ENCODE assay signal across 32 cellular contexts in the genomic region with DNA sequence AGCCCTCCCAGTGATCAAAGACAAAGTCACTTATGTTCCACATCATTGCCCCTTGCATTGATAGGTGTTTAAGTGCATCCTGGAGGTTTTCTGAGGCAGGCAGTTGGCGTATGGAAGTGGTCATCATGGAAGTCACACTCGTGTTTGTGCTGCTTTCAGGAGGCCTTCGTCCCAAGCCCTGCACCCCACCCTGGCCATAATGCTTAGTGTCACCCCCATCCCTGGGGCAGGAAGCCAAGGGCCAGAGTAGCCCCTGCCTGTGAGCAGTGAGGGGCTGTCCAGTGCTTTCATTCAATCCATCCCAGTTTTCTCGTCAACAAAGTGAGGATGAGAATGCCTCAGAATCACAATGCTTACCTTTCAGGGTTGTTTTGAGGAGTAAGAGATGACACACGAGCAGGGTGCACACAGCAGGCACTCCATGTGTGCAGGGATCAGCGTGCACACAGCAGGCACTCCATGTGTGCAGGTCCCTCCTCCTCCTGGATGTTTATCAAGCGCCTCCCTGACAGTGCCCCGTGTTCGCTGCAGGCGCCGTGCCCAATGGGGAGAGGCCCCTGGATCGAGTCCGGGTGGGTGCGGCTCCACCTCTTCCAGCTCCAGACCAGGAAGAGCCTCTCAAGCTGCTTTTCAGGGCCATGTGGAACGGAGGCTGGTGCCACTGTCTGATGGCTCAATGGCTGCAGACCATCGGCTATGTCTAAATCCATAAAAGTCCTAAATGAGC. TPM values are rescaled to one million over a fixed set of nuclear protein-coding genes. Genes with fewer than 3 reads are reported as not detected.
A peak's percentile ranks its signal among the peaks of the same experiment; 100 is the strongest.
DNase-seq lines count a peak whose midpoint lies in the region; ATAC-seq, FAIRE-seq and TF ChIP-seq lines count a peak whose summit lies in the region.
"Had no signal": no experiment of that assay in that cellular context is flagged by ENCODE, and none has a peak within 500 bp of the region (broad histone marks: within the 10 kb centered on the region; RNA-seq: fewer than 3 reads in every experiment).

No MANE protein-coding gene starts in this region.

- intact Hi-C loops in mucosa of descending colon (cut with DNase I, micrococcal nuclease), result no loop called here

- H3K4me3 ChIP-seq in SK-N-SH (ENCODE audit: low read depth in 2 of 2, low read length in 1 of 2) (no peak overlapping the region), mucosa of descending colon (no peak overlapping the region)
- H3K4me3 ChIP-seq: A549, ascending aorta, esophagus squamous epithelium, heart right ventricle, lower lobe of right lung, skin epidermis, testis had no signal

- no peaks in the 10 kb centered on the region for H3K36me3 ChIP-seq in SK-N-SH (replicated peaks in 1 of 2; ENCODE audit: control insufficient read depth in 1 of 2, insufficient read depth in 2 of 2, low read length in 1 of 2)
- no peaks in the 10 kb centered on the region for H3K36me3 ChIP-seq in mucosa of descending colon (ENCODE audit: low read depth)
- H3K36me3 ChIP-seq: ascending aorta, esophagus squamous epithelium, heart right ventricle, lower lobe of right lung had no signal

- H3K27ac ChIP-seq in SK-N-SH (ENCODE audit: low read depth in 2 of 2, low read length in 1 of 2) (no peak overlapping the region), caudate nucleus (ENCODE audit: low read depth, low read length) (peak overlapping the region; percentile 46)
- H3K27ac ChIP-seq: A549, ascending aorta, esophagus squamous epithelium, heart right ventricle, lower lobe of right lung, testis had no signal

- no peak overlapping the region for H3K4me2 ChIP-seq in SK-N-SH
- H3K4me2 ChIP-seq: A549 had no signal

- H3K9me2 ChIP-seq in SK-N-SH, result no peaks in the 10 kb centered on the region

- ATAC-seq in SK-N-SH treated with all-trans-retinoic acid at 6 μM for 48 hours (no peak), mucosa of descending colon (peak; percentile 69), HG02759 (IDR thresholded peaks at IDR 0.05; ENCODE audit: unreplicated experiment) (no peak)
- ATAC-seq: activated CD4-positive, CD25-positive, alpha-beta regulatory T cell treated with anti-CD3 and anti-CD28 coated beads, Interleukin-2, amount 50 U/mL, for 24 hours; naive thymus-derived CD4-positive, alpha-beta T cell had no signal

- H3K79me2 ChIP-seq in SK-N-SH (ENCODE audit: insufficient read depth), result no peaks in the 10 kb centered on the region

- no peak overlapping the region for H2AFZ ChIP-seq in SK-N-SH (ENCODE audit: low read depth)

- no peak for TF ChIP-seq RAD21 in SK-N-SH (IDR thresholded peaks at IDR 0.05; ENCODE audit: low read length)

- POLR2A ChIA-PET in SK-N-SH (lab: Yijun Ruan, JAX), result interaction anchor here (0.6 kb wide), 1 partner anchor 139 kb away, joined by 3 read pairs; no protein-coding TSS in a partner anchor

- TF ChIP-seq EP300 in SK-N-SH (IDR thresholded peaks at IDR 0.05; ENCODE audit: borderline replicate concordance in 1 of 2, low read depth in 1 of 2, low read length in 1 of 2), result no peak

- peak; percentile 23 for FAIRE-seq in urothelium cell line (lab: Jason Lieb, UNC)
- FAIRE-seq: A549, endometrium, GM19239, H1 had no signal

- no peaks in the 10 kb centered on the region for H3K27me3 ChIP-seq in SK-N-SH (ENCODE audit: insufficient read depth)
- H3K27me3 ChIP-seq: ascending aorta, testis had no signal

- DNase-seq in SK-N-SH (peak; percentile 12), caudate nucleus (lab: John Stamatoyannopoulos, UW) (no peak), mucosa of descending colon (peak in 1 of 3 donors; percentile 65), urothelium cell line (ENCODE audit: low spot score) (no peak), SIG-M5 treated with dmso at 0.1 percent for 504 hours (lab: John Stamatoyannopoulos, UW; ENCODE audit: unreplicated experiment) (no peak), NOMO-1 treated with dmso at 0.1 percent for 144 hours (lab: John Stamatoyannopoulos, UW; ENCODE audit: unreplicated experiment) (no peak)
- DNase-seq: activated CD4-positive, alpha-beta T cell treated with anti-CD3 and anti-CD28 coated beads, Interleukin-2, amount 50 U/mL, for 48 hours; activated gamma-delta T cell treated with Interleukin-2 at 50 U/mL for 16 hours; activated naive CD8-positive, alpha-beta T cell treated with anti-CD3 and anti-CD28 coated beads, Interleukin-2, amount 10 ng/mL, durations not matched to agents 7 days and 5 days; activated T-cell treated with anti-CD3 and anti-CD28 coated beads, Interleukin-2, amount 50 U/mL, for 48 hours; dermis blood vessel endothelial cell; esophagus squamous epithelium; foreskin melanocyte; heart right ventricle; Karpas-422; lower lobe of right lung; midbrain; naive thymus-derived CD4-positive, alpha-beta T cell; NCI-H1417 treated with DMSO at 0.1 percent for 48 hours; NCI-H2081 treated with DMSO at 0.1 percent for 48 hours; stimulated activated CD4-positive, alpha-beta T cell treated with anti-CD3 and anti-CD28 coated beads, Interleukin-1b, Interleukin-23, amount 100 ng/mL, for 48 hours; stimulated activated naive CD4-positive, alpha-beta T cell treated with Interleukin-2 at 50 U/mL for 16 hours; testis had no signal

- WGBS in SK-N-SH (ENCODE audit: low lambda C conversion rate), result 74% methylated on average over 10 of the region's 16 CpGs

- H3K9ac ChIP-seq in SK-N-SH, result no peak overlapping the region

- TF ChIP-seq CTCF in SK-N-SH (IDR thresholded peaks at IDR 0.05) (no peak), mucosa of descending colon (IDR thresholded peaks at IDR 0.05) (no peak)

- H3F3A ChIP-seq in SK-N-SH (replicated peaks; ENCODE audit: insufficient read depth), result no peaks in the 10 kb centered on the region

- H3K4me1 ChIP-seq in SK-N-SH (ENCODE audit: control insufficient read depth in 1 of 2, insufficient read depth in 2 of 2, low read depth in 1 of 2, low read length in 1 of 2), result peaks cover 0 to 5% of the 10 kb centered on the region in 2 experiments; a peak in 2 of 4 replicates
- H3K4me1 ChIP-seq in mucosa of descending colon (ENCODE audit: low read depth), result no peaks in the 10 kb centered on the region
- H3K4me1 ChIP-seq: ascending aorta had no signal

- CTCF ChIA-PET in SK-N-SH (lab: Yijun Ruan, JAX), result interaction anchor here (0.9 to 2.2 kb wide), 5 partner anchors 14 to 168 kb away, joined by 3 to 10 read pairs (median 4); no protein-coding TSS in a partner anchor

- H3K9me3 ChIP-seq in SK-N-SH, result no peaks in the 10 kb centered on the region
- H3K9me3 ChIP-seq in mucosa of descending colon, result no peaks in the 10 kb centered on the region
- H3K9me3 ChIP-seq: A549, ascending aorta, esophagus squamous epithelium, heart right ventricle, lower lobe of right lung, testis had no signal

- H4K20me1 ChIP-seq in SK-N-SH (ENCODE audit: insufficient read depth), result no peaks in the 10 kb centered on the region

TF ChIP-seq in SK-N-SH, 30 proteins besides CTCF, POLR2A, EP300 and RAD21:
- TF ChIP-seq TAF1 (IDR thresholded peaks at IDR 0.05; ENCODE audit: borderline replicate concordance, low read depth, low read length), result no peak
- TF ChIP-seq, protein P1, sequence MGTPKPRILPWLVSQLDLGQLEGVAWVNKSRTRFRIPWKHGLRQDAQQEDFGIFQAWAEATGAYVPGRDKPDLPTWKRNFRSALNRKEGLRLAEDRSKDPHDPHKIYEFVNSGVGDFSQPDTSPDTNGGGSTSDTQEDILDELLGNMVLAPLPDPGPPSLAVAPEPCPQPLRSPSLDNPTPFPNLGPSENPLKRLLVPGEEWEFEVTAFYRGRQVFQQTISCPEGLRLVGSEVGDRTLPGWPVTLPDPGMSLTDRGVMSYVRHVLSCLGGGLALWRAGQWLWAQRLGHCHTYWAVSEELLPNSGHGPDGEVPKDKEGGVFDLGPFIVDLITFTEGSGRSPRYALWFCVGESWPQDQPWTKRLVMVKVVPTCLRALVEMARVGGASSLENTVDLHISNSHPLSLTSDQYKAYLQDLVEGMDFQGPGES (IDR thresholded peaks at IDR 0.05; ENCODE audit: low read depth, low read length), result no peak
- TF ChIP-seq NRF1 (IDR thresholded peaks at IDR 0.05; ENCODE audit: low read depth, low read length), result no peak
- TF ChIP-seq MXI1 (IDR thresholded peaks at IDR 0.05; ENCODE audit: low read depth, low read length), result no peak

TF ChIP-seq in SK-N-SH treated with all-trans-retinoic acid at 6 μM for 48 hours, 23 proteins besides CTCF, POLR2A, EP300 and RAD21 (continues in another document):
- TF ChIP-seq, protein P2, sequence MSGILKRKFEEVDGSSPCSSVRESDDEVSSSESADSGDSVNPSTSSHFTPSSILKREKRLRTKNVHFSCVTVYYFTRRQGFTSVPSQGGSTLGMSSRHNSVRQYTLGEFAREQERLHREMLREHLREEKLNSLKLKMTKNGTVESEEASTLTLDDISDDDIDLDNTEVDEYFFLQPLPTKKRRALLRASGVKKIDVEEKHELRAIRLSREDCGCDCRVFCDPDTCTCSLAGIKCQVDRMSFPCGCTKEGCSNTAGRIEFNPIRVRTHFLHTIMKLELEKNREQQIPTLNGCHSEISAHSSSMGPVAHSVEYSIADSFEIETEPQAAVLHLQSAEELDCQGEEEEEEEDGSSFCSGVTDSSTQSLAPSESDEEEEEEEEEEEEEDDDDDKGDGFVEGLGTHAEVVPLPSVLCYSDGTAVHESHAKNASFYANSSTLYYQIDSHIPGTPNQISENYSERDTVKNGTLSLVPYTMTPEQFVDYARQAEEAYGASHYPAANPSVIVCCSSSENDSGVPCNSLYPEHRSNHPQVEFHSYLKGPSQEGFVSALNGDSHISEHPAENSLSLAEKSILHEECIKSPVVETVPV (CRISPR knock-in tag; IDR thresholded peaks at IDR 0.05), result no peak
- TF ChIP-seq ZNF565 (CRISPR knock-in tag; conservative IDR thresholded peaks at IDR 0.05; ENCODE audit: low read depth), result no peak
- no peak for TF ChIP-seq OSR1 (CRISPR knock-in tag; IDR thresholded peaks at IDR 0.05)
- TF ChIP-seq ESRRG (CRISPR knock-in tag; IDR thresholded peaks at IDR 0.05), result no peak
- TF ChIP-seq GLIS3 (CRISPR knock-in tag; IDR thresholded peaks at IDR 0.05), result no peak
- TF ChIP-seq ZNF8 (CRISPR knock-in tag; IDR thresholded peaks at IDR 0.05), result no peak
- TF ChIP-seq ZFP30 (CRISPR knock-in tag; IDR thresholded peaks at IDR 0.05), result no peak

RNA-seq across cellular contexts. Expression of a gene that starts 35.7 kb away (rescaled TPM):
- 12.0 and 22.7 TPM in 2 replicates for polyA plus RNA-seq in SK-N-SH (2012; rRNA removed)
- polyA plus RNA-seq in SK-N-SH (2012; cell fraction: cytosol; rRNA removed), result 12.0 and 14.8 TPM in 2 replicates
- 46.0 and 48.9 TPM in 2 replicates for polyA plus RNA-seq in SK-N-SH (2012; cell fraction: nucleus; rRNA removed)
- 10 to 100 TPM; 15.9 to 16.3 (median 16.3) TPM for total RNA-seq in mucosa of descending colon

RNA-seq across cellular contexts. Expression of a gene that starts 40.0 kb away (rescaled TPM):
- 35.3 and 40.0 TPM in 2 replicates for polyA plus RNA-seq in SK-N-SH (2012; rRNA removed)
- polyA plus RNA-seq in SK-N-SH (2012; cell fraction: cytosol; rRNA removed), result 23.8 and 31.4 TPM in 2 replicates
- polyA plus RNA-seq in SK-N-SH (2012; cell fraction: nucleus; rRNA removed), result 48.1 and 49.4 TPM in 2 replicates
- total RNA-seq in mucosa of descending colon, result 100 to 1,000 TPM in 1 of 3 donors, 10 to 100 TPM in 2; 77.7 to 120 (median 97.7) TPM

RNA-seq across cellular contexts. Expression of a gene that starts 48.9 kb away (rescaled TPM):
- 64.5 and 101 TPM in 2 replicates for polyA plus RNA-seq in SK-N-SH (2012; rRNA removed)
- polyA plus RNA-seq in SK-N-SH (2012; cell fraction: cytosol; rRNA removed), result 74.5 and 76.9 TPM in 2 replicates
- polyA plus RNA-seq in SK-N-SH (2012; cell fraction: nucleus; rRNA removed), result 34.0 and 36.2 TPM in 2 replicates
- total RNA-seq in mucosa of descending colon, result 10 to 100 TPM; 36.2 to 64.5 (median 56.8) TPM
